Comparison of ENCODE assay signal across 25 cellular contexts in genomic region chr9:124441291-124441690, GRCh38. TPM values are rescaled to one million over a fixed set of nuclear protein-coding genes. Genes with fewer than 3 reads are reported as not detected.
"Had no signal": no experiment of that assay in that cellular context is flagged by ENCODE, and none has a peak within 500 bp of the region (broad histone marks: within the 10 kb centered on the region; RNA-seq: fewer than 3 reads in every experiment).

No MANE protein-coding gene starts in this region.

- H3K27me3 ChIP-seq: adrenal gland, breast epithelium, neural progenitor cell, uterus had no signal

- H3K4me1 Mint-ChIP-seq: activated B cell treated with CpG ODN at 0.5 μM for 24 hours, immature natural killer cell, memory B cell, neural progenitor cell, T-cell had no signal

- H3K27ac Mint-ChIP-seq: activated B cell treated with CpG ODN at 0.5 μM for 24 hours; activated CD8-positive, alpha-beta T cell treated with anti-CD3 and anti-CD28 coated beads for 36 hours; activated T-cell treated with anti-CD3 and anti-CD28 coated beads, Interleukin-2, amount 50 U/mL, for 24 hours; activated T-helper 2 cell treated with anti-CD3 and anti-CD28 coated beads, Interferon-gamma antibody, Interleukin-2, Interleukin-4, amounts not matched to agents 10 μg/mL and 5 μg/mL and 100 μg/mL, durations not matched to agents 14 hours and 24 hours and 36 hours; immature natural killer cell; memory B cell; naive thymus-derived CD4-positive, alpha-beta T cell; neural progenitor cell; stimulated activated naive B cell treated with anti-CD40 and anti-IgM and Interleukin-4, amounts not matched to agents 10 μg/mL and 1 μg/mL and 100 μg/mL, for 72 hours; T-cell had no signal

- H3K4me3 ChIP-seq: adrenal gland, breast epithelium, gastrocnemius medialis, neural progenitor cell, transverse colon, uterus had no signal

- ATAC-seq: activated CD8-positive, alpha-beta T cell treated with anti-CD3 and anti-CD28 coated beads for 36 hours; gastrocnemius medialis; left ventricle myocardium superior; naive thymus-derived CD4-positive, alpha-beta T cell; sciatic nerve; stimulated activated naive B cell treated with anti-CD40 and anti-IgM and Interleukin-4, amounts not matched to agents 10 μg/mL and 1 μg/mL and 100 μg/mL, for 72 hours; T-cell had no signal

- DNase-seq: activated B cell treated with CpG ODN at 0.5 μM for 24 hours; activated CD4-positive, alpha-beta T cell treated with anti-CD3 and anti-CD28 coated beads for 4 hours; activated CD8-positive, alpha-beta T cell treated with anti-CD3 and anti-CD28 coated beads for 36 hours; activated naive CD4-positive, alpha-beta T cell treated with anti-CD3 and anti-CD28 coated beads, Interleukin-2, amount 50 U/mL, for 16 hours; activated T-cell treated with anti-CD3 and anti-CD28 coated beads, Interleukin-2, amount 50 U/mL, for 24 hours; effector CD4-positive, alpha-beta T cell; gastrocnemius medialis; head of caudate nucleus; immature natural killer cell; kidney glomerular epithelial cell; left ventricle myocardium superior; naive thymus-derived CD4-positive, alpha-beta T cell; stimulated activated naive B cell treated with anti-CD40 and anti-IgM and Interleukin-4, amounts not matched to agents 10 μg/mL and 1 μg/mL and 100 μg/mL, for 72 hours; T-cell; transverse colon; uterus had no signal

- H3K9me3 Mint-ChIP-seq: activated CD8-positive, alpha-beta T cell treated with anti-CD3 and anti-CD28 coated beads for 36 hours; activated T-helper 2 cell treated with anti-CD3 and anti-CD28 coated beads, Interferon-gamma antibody, Interleukin-2, Interleukin-4, amounts not matched to agents 10 μg/mL and 5 μg/mL and 100 μg/mL, durations not matched to agents 14 hours and 24 hours and 36 hours; immature natural killer cell; memory B cell; neural progenitor cell had no signal

- H3K4me3 Mint-ChIP-seq: activated B cell treated with CpG ODN at 0.5 μM for 24 hours; activated CD8-positive, alpha-beta T cell treated with anti-CD3 and anti-CD28 coated beads for 36 hours; activated T-cell treated with anti-CD3 and anti-CD28 coated beads, Interleukin-2, amount 50 U/mL, for 24 hours; immature natural killer cell; memory B cell; naive thymus-derived CD4-positive, alpha-beta T cell; neural progenitor cell; stimulated activated naive B cell treated with anti-CD40 and anti-IgM and Interleukin-4, amounts not matched to agents 10 μg/mL and 1 μg/mL and 100 μg/mL, for 72 hours; T-cell had no signal

- H3K4me1 ChIP-seq: adrenal gland, breast epithelium, gastrocnemius medialis, neural progenitor cell, parathyroid adenoma, transverse colon, uterus had no signal

- H3K36me3 ChIP-seq: adrenal gland, breast epithelium, gastrocnemius medialis, neural progenitor cell, transverse colon, uterus had no signal

- H3K9me3 ChIP-seq: adrenal gland, breast epithelium, gastrocnemius medialis had no signal

- H3K27ac ChIP-seq: adrenal gland, breast epithelium, gastrocnemius medialis, neural progenitor cell, parathyroid adenoma, transverse colon, uterus had no signal

RNA-seq across cellular contexts. Expression of gene ADGRD2, which starts 9.0 kb away (rescaled TPM):
- total RNA-seq: activated B cell treated with CpG ODN at 0.5 μM for 24 hours; activated CD8-positive, alpha-beta T cell treated with anti-CD3 and anti-CD28 coated beads for 36 hours; activated T-helper 2 cell treated with anti-CD3 and anti-CD28 coated beads, Interferon-gamma antibody, Interleukin-2, Interleukin-4, amounts not matched to agents 10 μg/mL and 5 μg/mL and 100 μg/mL, durations not matched to agents 14 hours and 24 hours and 36 hours; astrocyte; gastrocnemius medialis; left ventricle myocardium superior; mucosa of gallbladder; naive thymus-derived CD4-positive, alpha-beta T cell; sciatic nerve; T-cell; transverse colon had no signal
